In the genomic region with DNA sequence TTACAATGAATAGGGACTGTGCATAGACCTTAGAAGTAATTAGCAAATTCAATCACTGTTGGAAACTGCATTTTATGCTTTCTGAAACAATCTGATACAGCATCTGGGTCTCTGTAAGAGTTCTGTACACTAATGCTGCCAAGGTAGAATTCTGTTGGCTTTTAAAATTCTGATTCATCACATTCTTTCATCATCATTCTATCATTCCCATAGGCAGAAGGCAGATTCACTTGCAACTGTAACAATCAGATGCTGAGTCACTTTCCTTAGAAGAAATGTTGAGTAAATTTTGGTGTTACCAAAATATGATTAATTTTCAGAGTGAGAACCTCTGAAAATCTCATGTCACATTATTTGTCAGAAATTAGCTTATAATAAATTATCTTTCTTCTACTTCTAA, we compare ENCODE assay signal across 15 cellular contexts.
DNase-seq lines count a peak whose midpoint lies in the region; ATAC-seq and TF ChIP-seq lines count a peak whose summit lies in the region.
"Had no signal": no experiment of that assay in that cellular context is flagged by ENCODE, and none has a peak within 500 bp of the region (broad histone marks: within the 10 kb centered on the region; RNA-seq: fewer than 3 reads in every experiment).

No MANE protein-coding gene starts in this region.

- no peak for ATAC-seq in stimulated activated naive CD8-positive, alpha-beta T cell treated with anti-CD3 and anti-CD28 coated beads, Interleukin-15, Interleukin-2, amounts not matched to agents 100 U/mL and 50 U/mL, for 24 hours

- intact Hi-C loops in cardiac septum (cut with DNase I): no loop called here

- TF ChIP-seq CTCF in epithelial cell of proximal tubule (conservative IDR thresholded peaks at IDR 0.05; ENCODE audit: low read depth, low read length): no peak

- H3K4me3 ChIP-seq in epithelial cell of proximal tubule (ENCODE audit: low read depth, low read length) (no peak overlapping the region), skeletal muscle cell (ENCODE audit: low read depth, low read length) (no peak overlapping the region)
- H3K4me3 ChIP-seq: ovary, transverse colon had no signal

- DNase-seq in GM03348 (ENCODE audit: low spot score) (peak; percentile 68), RKO (ENCODE audit: low spot score) (peak; percentile 56), epithelial cell of proximal tubule (ENCODE audit: low read depth) (peak; percentile 26), skeletal muscle cell (ENCODE audit: low read depth) (peak; percentile 49), NOMO-1 (lab: John Stamatoyannopoulos, UW; ENCODE audit: unreplicated experiment in 2 of 2) (no peak), cardiac septum (ENCODE audit: low spot score) (no peak)
- DNase-seq in NK-92 treated with Interleukin-12 subunit alpha and Interleukin-12 subunit beta, amount 100 ng/mL, for 24 hours (lab: John Stamatoyannopoulos, UW): no peak
- no peak for DNase-seq in stimulated activated naive CD8-positive, alpha-beta T cell treated with anti-CD3 and anti-CD28 coated beads, Interleukin-15, Interleukin-2, amounts not matched to agents 100 U/mL and 50 U/mL, for 24 hours
- DNase-seq: activated CD4-positive, alpha-beta T cell treated with anti-CD3 and anti-CD28 coated beads, Interleukin-2, amount 50 U/mL, for 48 hours; central memory CD4-positive, alpha-beta T cell; DMS53; NCI-H1092 treated with DMSO at 0.1 percent for 48 hours; NCI-H345; ovary; transverse colon had no signal

Comparison
In these comparisons a context has a peak if more than half of its experiments do, and no peak if none do; other contexts are left out.
1. DNase-seq: peak in GM03348 (single experiment), RKO (single experiment), epithelial cell of proximal tubule (single experiment) and skeletal muscle cell (single experiment); none in NOMO-1 (0 of 2), cardiac septum (single experiment), NK-92 treated with Interleukin-12 subunit alpha and Interleukin-12 subunit beta, amount 100 ng/mL, for 24 hours (single experiment) and stimulated activated naive CD8-positive, alpha-beta T cell treated with anti-CD3 and anti-CD28 coated beads, Interleukin-15, Interleukin-2, amounts not matched to agents 100 U/mL and 50 U/mL, for 24 hours (single experiment).